4 cellular contexts compared by ENCODE assay signal in the genomic region with DNA sequence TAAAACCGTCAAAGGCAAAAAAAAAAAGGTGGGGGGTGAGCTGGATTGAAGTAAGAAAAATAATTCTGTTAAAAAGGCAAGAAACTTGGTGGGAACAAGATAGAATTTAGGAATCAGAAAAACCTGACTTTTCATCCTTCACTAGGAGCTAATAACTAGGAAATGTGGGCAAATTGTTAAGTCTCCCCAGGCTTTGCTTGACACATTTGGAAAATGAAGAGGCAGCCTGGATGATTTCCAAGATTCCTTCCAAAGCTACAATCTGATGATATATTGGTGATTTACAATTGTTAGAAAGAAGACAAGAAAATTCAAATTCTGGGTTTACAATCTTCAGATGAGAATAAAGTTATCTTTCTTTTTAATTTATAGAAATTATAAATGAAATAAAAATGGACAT.
"Had no signal": no experiment of that assay in that cellular context is flagged by ENCODE, and none has a peak within 500 bp of the region (broad histone marks: within the 10 kb centered on the region; RNA-seq: fewer than 3 reads in every experiment).

No MANE protein-coding gene starts in this region.

- DNase-seq: H9, HCEC 1CT, IMR-90 had no signal

- H3K9me3 Mint-ChIP-seq: GM23338, H9 had no signal

- H3K27ac Mint-ChIP-seq: GM23338, H9 had no signal

- H3K4me3 Mint-ChIP-seq: GM23338, H9 had no signal
